In genomic region chr12:109573914-109574244, GRCh38 we compare ENCODE assay signal across 8 cellular contexts. TPM values are rescaled to one million over a fixed set of nuclear protein-coding genes. Genes with fewer than 3 reads are reported as not detected.
DNase-seq lines count a peak whose midpoint lies in the region; ATAC-seq and TF ChIP-seq lines count a peak whose summit lies in the region.

No MANE protein-coding gene starts in this region.

- intact Hi-C loops in left ventricle myocardium superior (cut with micrococcal nuclease): no loop called here
- intact Hi-C loops in uterus (cut with DNase I; ENCODE audit: low total_unique reads): no loop called here

- H3K9ac ChIP-seq in liver (ENCODE audit: low read depth in 1 of 2, low read length in 2 of 2): peak overlapping the region; percentile 86 to 96

- WGBS in liver: under 1% methylated on average over 13 of the region's 13 CpGs

- TF ChIP-seq RAD21 in liver (IDR thresholded peaks at IDR 0.05): no peak

- no peak for TF ChIP-seq CTCF in cardiac muscle cell (IDR thresholded peaks at IDR 0.05; ENCODE audit: low read depth, low read length)
- TF ChIP-seq CTCF in liver (IDR thresholded peaks at IDR 0.05; ENCODE audit: low read depth, low read length, missing input control): no peak
- no peak for TF ChIP-seq CTCF in uterus (IDR thresholded peaks at IDR 0.05)

- no peaks in the 10 kb centered on the region for H3K27me3 Mint-ChIP-seq in activated T-helper 17 cell treated with anti-CD3 and anti-CD28 coated beads, Interleukin-2, amount 50 U/mL, for 72 hours

- peak overlapping the region; percentile 88 for H3K4me3 Mint-ChIP-seq in activated T-helper 17 cell treated with anti-CD3 and anti-CD28 coated beads, Interleukin-2, amount 50 U/mL, for 72 hours

- DNase-seq in cardiac muscle cell (ENCODE audit: low read depth in 1 of 2, low spot score in 1 of 2) (no peak), left ventricle myocardium superior (no peak), uterus (no peak), RPMI8226 (no peak), OCI-M2 (lab: John Stamatoyannopoulos, UW; ENCODE audit: unreplicated experiment) (no peak)

- ATAC-seq in left ventricle myocardium superior: no peak
- ATAC-seq in activated T-helper 17 cell treated with anti-CD3 and anti-CD28 coated beads, Interleukin-2, amount 50 U/mL, for 72 hours (replicated peaks): peak; percentile 15
- no peak for ATAC-seq in GM18867 (IDR thresholded peaks at IDR 0.05; ENCODE audit: unreplicated experiment)

- H3K4me1 Mint-ChIP-seq in activated T-helper 17 cell treated with anti-CD3 and anti-CD28 coated beads, Interleukin-2, amount 50 U/mL, for 72 hours: peaks cover 17% of the 10 kb centered on the region

- peak in 1 of 2 donors; percentile 4 for TF ChIP-seq POLR2A in uterus (IDR thresholded peaks at IDR 0.05)

- H3K27me3 ChIP-seq in cardiac muscle cell (no peaks in the 10 kb centered on the region), liver (ENCODE audit: control insufficient read depth in 4 of 4, insufficient read depth in 4 of 4, low read length in 3 of 4) (no peaks in the 10 kb centered on the region), uterus (no peaks in the 10 kb centered on the region)

- peaks cover 36% of the 10 kb centered on the region for H3K36me3 ChIP-seq in cardiac muscle cell
- peaks cover 0 to 16% (median 13%) of the 10 kb centered on the region in 4 donors for H3K36me3 ChIP-seq in liver (ENCODE audit: control insufficient read depth in 4 of 4, insufficient read depth in 3 of 4, low read depth in 1 of 4, low read length in 3 of 4)
- no peaks in the 10 kb centered on the region for H3K36me3 ChIP-seq in uterus

- peaks cover 11% of the 10 kb centered on the region for H3K4me1 ChIP-seq in cardiac muscle cell (ENCODE audit: low read depth)
- peaks cover 12 to 74% (median 60%) of the 10 kb centered on the region in 4 donors for H3K4me1 ChIP-seq in liver (ENCODE audit: control insufficient read depth in 4 of 4, insufficient read depth in 4 of 4, low read length in 3 of 4)
- peaks cover 0 to 5% of the 10 kb centered on the region in 2 donors for H3K4me1 ChIP-seq in uterus

- H3K9me3 Mint-ChIP-seq in activated T-helper 17 cell treated with anti-CD3 and anti-CD28 coated beads, Interleukin-2, amount 50 U/mL, for 72 hours: no peaks in the 10 kb centered on the region

- peaks cover 71% of the 10 kb centered on the region for H3K36me3 Mint-ChIP-seq in activated T-helper 17 cell treated with anti-CD3 and anti-CD28 coated beads, Interleukin-2, amount 50 U/mL, for 72 hours (ENCODE audit: low read depth)

- H3K9me3 ChIP-seq in cardiac muscle cell (ENCODE audit: low read depth) (no peaks in the 10 kb centered on the region), liver (ENCODE audit: control insufficient read depth in 4 of 4, low read length in 3 of 4) (no peaks in the 10 kb centered on the region), uterus (no peaks in the 10 kb centered on the region)

- H3K27ac Mint-ChIP-seq in activated T-helper 17 cell treated with anti-CD3 and anti-CD28 coated beads, Interleukin-2, amount 50 U/mL, for 72 hours: peak overlapping the region; percentile 88

- peak overlapping the region; percentile 18 for H3K27ac ChIP-seq in cardiac muscle cell
- peak overlapping the region; percentile 77 to 82 for H3K27ac ChIP-seq in liver (ENCODE audit: low read depth in 1 of 2, low read length in 2 of 2)
- H3K27ac ChIP-seq in uterus: peak overlapping the region; percentile 43 to 72

- H3K4me3 ChIP-seq in cardiac muscle cell: peak overlapping the region; percentile 85
- H3K4me3 ChIP-seq in liver (ENCODE audit: low read depth in 1 of 3, low read length in 3 of 3): peak overlapping the region; percentile 70 to 81 (median 77)
- peak overlapping the region; percentile 74 to 93 for H3K4me3 ChIP-seq in uterus

TF ChIP-seq in liver, 16 proteins besides CTCF, POLR2A, EP300 and RAD21:
- no peak for TF ChIP-seq SP1 (IDR thresholded peaks at IDR 0.05)

RNA-seq across cellular contexts. Expression of gene MVK, which starts 0.3 kb away (rescaled TPM):
- total RNA-seq in cardiac muscle cell: 56.1 and 83.3 TPM in 2 replicates
- polyA plus RNA-seq in cardiac muscle cell: 22.6 and 29.0 TPM in 2 replicates
- total RNA-seq in left ventricle myocardium superior: 9.7 TPM
- 10 to 100 TPM; 10.7 to 15.6 TPM for total RNA-seq in activated T-helper 17 cell treated with anti-CD3 and anti-CD28 coated beads, Interleukin-2, amount 50 U/mL, for 72 hours
- total RNA-seq in liver: 10 to 100 TPM; 34.9 to 50.3 TPM
- 10 to 100 TPM; 39.0 to 43.8 TPM for polyA plus RNA-seq in liver
- total RNA-seq in uterus: 10 to 100 TPM in 2 of 4 donors, 1 to 10 TPM in 1, under 1 TPM in 1; 0.26 to 17.1 (median 11.4) TPM

RNA-seq across cellular contexts. Expression of gene MMAB, which starts 0.6 kb away (rescaled TPM):
- total RNA-seq in cardiac muscle cell: 89.4 and 133 TPM in 2 replicates
- polyA plus RNA-seq in cardiac muscle cell: 130 and 174 TPM in 2 replicates
- total RNA-seq in left ventricle myocardium superior: 55.1 TPM
- 10 to 100 TPM; 17.8 to 22.2 TPM for total RNA-seq in activated T-helper 17 cell treated with anti-CD3 and anti-CD28 coated beads, Interleukin-2, amount 50 U/mL, for 72 hours
- total RNA-seq in liver: 10 to 100 TPM; 47.1 to 63.5 TPM
- 100 to 1,000 TPM in 1 of 2 donors, 10 to 100 TPM in 1; 90.6 to 101 TPM for polyA plus RNA-seq in liver
- total RNA-seq in uterus: 100 to 1,000 TPM in 1 of 4 donors, 10 to 100 TPM in 3; 15.0 to 234 (median 21.5) TPM

Comparison
In these comparisons a context has a peak if more than half of its experiments do, and no peak if none do; other contexts are left out.
1. H3K27ac ChIP-seq: peak in every context shown above with its lines; median percentile 80 in liver; 58 in uterus; 18 in cardiac muscle cell.